ENCODE assay signal across 29 cellular contexts in the genomic region with DNA sequence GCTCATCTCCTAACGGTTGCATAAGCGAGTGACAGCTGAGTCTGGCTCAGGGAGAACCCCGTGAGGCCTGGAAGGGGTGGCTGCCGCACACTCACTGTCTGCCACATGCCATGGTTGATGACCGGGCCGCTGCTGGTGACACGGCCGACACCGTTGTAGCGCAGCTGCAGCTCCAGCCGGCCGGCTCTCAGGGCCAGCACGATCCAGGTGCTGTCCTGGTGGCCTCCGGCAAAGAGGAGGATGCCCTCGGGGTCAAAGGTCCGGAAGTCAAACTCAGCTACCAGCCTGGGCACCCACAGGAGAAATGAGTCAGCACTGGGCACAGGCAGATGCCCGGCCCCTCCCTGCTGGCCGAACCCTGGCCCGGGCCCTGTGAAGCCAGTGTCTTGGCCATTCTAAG. TPM values are rescaled to one million over a fixed set of nuclear protein-coding genes. Genes with fewer than 3 reads are reported as not detected.
DNase-seq lines count a peak whose midpoint lies in the region; ATAC-seq and TF ChIP-seq lines count a peak whose summit lies in the region.
"Had no signal": no experiment of that assay in that cellular context is flagged by ENCODE, and none has a peak within 500 bp of the region (broad histone marks: within the 10 kb centered on the region; RNA-seq: fewer than 3 reads in every experiment).

No MANE protein-coding gene starts in this region.

- H3K79me1 ChIP-seq in mesenchymal stem cell (replicated peaks; ENCODE audit: low read length, poor library complexity, severe bottlenecking): peaks cover 27% of the 10 kb centered on the region

- no peak overlapping the region for H4K8ac ChIP-seq in mesenchymal stem cell (ENCODE audit: low read length)

- no peak overlapping the region for H3K9ac ChIP-seq in mesenchymal stem cell (ENCODE audit: low read length)
- H3K9ac ChIP-seq: KMS-11, neural progenitor cell had no signal

- no peaks in the 10 kb centered on the region for H3K9me3 ChIP-seq in right atrium auricular region
- H3K9me3 ChIP-seq in RWPE2 (ENCODE audit: severe bottlenecking): no peaks in the 10 kb centered on the region
- H3K9me3 ChIP-seq in mesenchymal stem cell (ENCODE audit: control insufficient read depth, low read length): no peaks in the 10 kb centered on the region
- no peaks in the 10 kb centered on the region for H3K9me3 ChIP-seq in effector memory CD4-positive, alpha-beta T cell (ENCODE audit: control insufficient read depth, low read length)
- H3K9me3 ChIP-seq: SJSA1, testis had no signal

- no peak for TF ChIP-seq CTCF in right atrium auricular region (IDR thresholded peaks at IDR 0.05)
- no peak for TF ChIP-seq CTCF in RWPE2 (IDR thresholded peaks at IDR 0.05; ENCODE audit: poor library complexity, severe bottlenecking)
- TF ChIP-seq CTCF in GM20000 (IDR thresholded peaks at IDR 0.05; ENCODE audit: extremely low read depth, missing control alignments): no peak

- H3K4me3 Mint-ChIP-seq in activated CD4-positive, alpha-beta memory T cell treated with anti-CD3 and anti-CD28 coated beads for 36 hours: no peak overlapping the region
- H3K4me3 Mint-ChIP-seq: activated naive CD4-positive, alpha-beta T cell treated with anti-CD3 and anti-CD28 coated beads, Interleukin-2, amount 10 ng/mL, durations not matched to agents 7 days and 5 days; CD8-positive, alpha-beta memory T cell; neural progenitor cell had no signal

- H3K36me3 ChIP-seq in right atrium auricular region: peaks cover 55% of the 10 kb centered on the region
- peaks cover 49% of the 10 kb centered on the region for H3K36me3 ChIP-seq in RWPE2 (ENCODE audit: low read depth)
- H3K36me3 ChIP-seq in mesenchymal stem cell (ENCODE audit: control insufficient read depth in 1 of 2, insufficient read depth in 2 of 2, low read depth in 1 of 2, low read length in 2 of 2): peaks cover 59 to 76% of the 10 kb centered on the region in 2 experiments
- no peaks in the 10 kb centered on the region for H3K36me3 ChIP-seq in effector memory CD4-positive, alpha-beta T cell (ENCODE audit: control insufficient read depth, insufficient read depth, low read length)
- H3K36me3 ChIP-seq: brain microvascular endothelial cell, neural progenitor cell, SJSA1 had no signal

- no peak overlapping the region for H3K23ac ChIP-seq in mesenchymal stem cell (ENCODE audit: low read length in 2 of 2)

- H3K18ac ChIP-seq in mesenchymal stem cell (ENCODE audit: low read depth in 1 of 2, low read length in 2 of 2): no peak overlapping the region

- ATAC-seq in Right ventricle myocardium superior (ENCODE audit: poor library complexity) (no peak), RWPE2 (ENCODE audit: low read depth) (0 out of 3 replicates have a peak, but pooled peaks have one; percentile 2)
- ATAC-seq: sciatic nerve had no signal

- CTCF ChIA-PET in activated CD4-positive, alpha-beta memory T cell treated with anti-CD3 and anti-CD28 coated beads for 36 hours (lab: Charles Lee): no interaction called here

- peak overlapping the region; percentile 29 for H4K91ac ChIP-seq in mesenchymal stem cell (ENCODE audit: low read length)

- no peak overlapping the region for H3K4me2 ChIP-seq in mesenchymal stem cell (ENCODE audit: low read length, poor library complexity, severe bottlenecking)
- H3K4me2 ChIP-seq: KMS-11, neural progenitor cell had no signal

- POLR2A ChIA-PET in activated CD4-positive, alpha-beta memory T cell treated with anti-CD3 and anti-CD28 coated beads for 36 hours (lab: Charles Lee): no interaction called here

- peak overlapping the region; percentile 13 for H2BK15ac ChIP-seq in mesenchymal stem cell (ENCODE audit: low read depth, poor library complexity, severe bottlenecking)

- intact Hi-C loops in Right ventricle myocardium superior (cut with DNase I): no loop called here
- intact Hi-C loops in activated CD4-positive, alpha-beta memory T cell treated with anti-CD3 and anti-CD28 coated beads for 36 hours (cut with micrococcal nuclease): no loop called here

- 96% methylated on average over 19 of the region's 19 CpGs for WGBS in mesenchymal stem cell

- H3K4me1 Mint-ChIP-seq in activated CD4-positive, alpha-beta memory T cell treated with anti-CD3 and anti-CD28 coated beads for 36 hours (ENCODE audit: low read depth): no peaks in the 10 kb centered on the region
- H3K4me1 Mint-ChIP-seq: CD8-positive, alpha-beta memory T cell had no signal

- no peaks in the 10 kb centered on the region for H3K9me3 Mint-ChIP-seq in activated CD4-positive, alpha-beta memory T cell treated with anti-CD3 and anti-CD28 coated beads for 36 hours
- H3K9me3 Mint-ChIP-seq: activated naive CD4-positive, alpha-beta T cell treated with anti-CD3 and anti-CD28 coated beads, Interleukin-2, amount 10 ng/mL, durations not matched to agents 7 days and 5 days; CD8-positive, alpha-beta memory T cell; neural progenitor cell had no signal

- no peak overlapping the region for H3K4me3 ChIP-seq in right atrium auricular region
- H3K4me3 ChIP-seq in RWPE2 (ENCODE audit: severe bottlenecking): no peak overlapping the region
- H3K4me3 ChIP-seq in mesenchymal stem cell (ENCODE audit: insufficient read depth in 1 of 2, low read depth in 1 of 2, low read length in 2 of 2): no peak overlapping the region
- H3K4me3 ChIP-seq in effector memory CD4-positive, alpha-beta T cell (ENCODE audit: insufficient read depth, low read depth, low read length, poor library complexity, severe bottlenecking): no peak overlapping the region
- H3K4me3 ChIP-seq: neural progenitor cell, SJSA1, testis had no signal

- peaks cover 11% of the 10 kb centered on the region for H3K36me3 Mint-ChIP-seq in activated CD4-positive, alpha-beta memory T cell treated with anti-CD3 and anti-CD28 coated beads for 36 hours

- no peak overlapping the region for H3K14ac ChIP-seq in mesenchymal stem cell (ENCODE audit: low read length in 2 of 2)

- H3K27me3 Mint-ChIP-seq in activated CD4-positive, alpha-beta memory T cell treated with anti-CD3 and anti-CD28 coated beads for 36 hours: no peaks in the 10 kb centered on the region
- H3K27me3 Mint-ChIP-seq: activated naive CD4-positive, alpha-beta T cell treated with anti-CD3 and anti-CD28 coated beads, Interleukin-2, amount 10 ng/mL, durations not matched to agents 7 days and 5 days had no signal

- no peak overlapping the region for H3K27ac Mint-ChIP-seq in activated CD4-positive, alpha-beta memory T cell treated with anti-CD3 and anti-CD28 coated beads for 36 hours
- H3K27ac Mint-ChIP-seq: activated naive CD4-positive, alpha-beta T cell treated with anti-CD3 and anti-CD28 coated beads, Interleukin-2, amount 10 ng/mL, durations not matched to agents 7 days and 5 days; CD8-positive, alpha-beta memory T cell; neural progenitor cell had no signal

- H3K4me1 ChIP-seq in right atrium auricular region (peaks cover 0 to 6% of the 10 kb centered on the region in 2 donors), RWPE2 (ENCODE audit: insufficient read depth, poor library complexity, severe bottlenecking) (peaks cover 11% of the 10 kb centered on the region), mesenchymal stem cell (ENCODE audit: control insufficient read depth, insufficient read depth, low read depth, low read length) (peaks cover 26% of the 10 kb centered on the region)
- H3K4me1 ChIP-seq in effector memory CD4-positive, alpha-beta T cell (ENCODE audit: control insufficient read depth, insufficient read depth, low read length, poor library complexity, severe bottlenecking): no peaks in the 10 kb centered on the region

- no peak overlapping the region for H3K27ac ChIP-seq in right atrium auricular region
- H3K27ac ChIP-seq in RWPE2 (ENCODE audit: poor library complexity, severe bottlenecking): peak overlapping the region; percentile 28
- H3K27ac ChIP-seq in mesenchymal stem cell (ENCODE audit: low read length, poor library complexity, severe bottlenecking): no peak overlapping the region
- no peak overlapping the region for H3K27ac ChIP-seq in effector memory CD4-positive, alpha-beta T cell (ENCODE audit: insufficient read depth, low read length, poor library complexity, severe bottlenecking)
- H3K27ac ChIP-seq: brain microvascular endothelial cell, KMS-11, neural progenitor cell, SJSA1, testis had no signal

- H2AK5ac ChIP-seq in mesenchymal stem cell (ENCODE audit: low read length, severe bottlenecking): no peak overlapping the region

- no peak overlapping the region for H3K4ac ChIP-seq in mesenchymal stem cell (ENCODE audit: low read depth in 1 of 2, low read length in 2 of 2)

- H2BK5ac ChIP-seq in mesenchymal stem cell (ENCODE audit: low read depth, low read length, poor library complexity, severe bottlenecking): no peak overlapping the region

- peak overlapping the region in 1 of 2 experiments; percentile 10 for H2BK12ac ChIP-seq in mesenchymal stem cell (ENCODE audit: low read length in 2 of 2)

- DNase-seq in Right ventricle myocardium superior (peak; percentile 34), right atrium auricular region (ENCODE audit: low spot score) (no peak), RWPE2 (ENCODE audit: low spot score) (no peak), mesenchymal stem cell (no peak), NOMO-1 treated with dmso at 0.1 percent for 144 hours (lab: John Stamatoyannopoulos, UW; ENCODE audit: unreplicated experiment) (no peak), GM20000 (ENCODE audit: low spot score) (no peak)
- no peak for DNase-seq in effector memory CD4-positive, alpha-beta T cell
- no peak for DNase-seq in activated CD4-positive, alpha-beta memory T cell treated with anti-CD3 and anti-CD28 coated beads for 36 hours
- DNase-seq: activated CD4-positive, alpha-beta T cell treated with anti-CD3 and anti-CD28 coated beads, Interleukin-2, amount 50 U/mL, for 4 hours; activated CD4-positive, CD25-positive, alpha-beta regulatory T cell; activated naive CD4-positive, alpha-beta T cell treated with anti-CD3 and anti-CD28 coated beads, Interleukin-2, amount 10 ng/mL, durations not matched to agents 7 days and 5 days; amniotic stem cell; brain microvascular endothelial cell; CD8-positive, alpha-beta memory T cell; DMS 273 treated with DMSO at 0.1 percent for 48 hours; H7; islet precursor cell; MV-4-11; NCI-H146; NCI-H2107; NCI-H82; stimulated activated CD4-positive, alpha-beta T cell treated with anti-CD3 and anti-CD28 coated beads, Interleukin-15, amount 100 ng/mL, for 24 hours; stimulated activated naive CD4-positive, alpha-beta T cell treated with Interleukin-2 at 50 U/mL for 16 hours; testis had no signal

- no peak overlapping the region for H2AFZ ChIP-seq in mesenchymal stem cell (ENCODE audit: low read depth, low read length)
- H2AFZ ChIP-seq: neural progenitor cell had no signal

- no peaks in the 10 kb centered on the region for H3K27me3 ChIP-seq in right atrium auricular region
- H3K27me3 ChIP-seq in RWPE2 (ENCODE audit: insufficient read depth, poor library complexity, severe bottlenecking): no peaks in the 10 kb centered on the region
- no peaks in the 10 kb centered on the region for H3K27me3 ChIP-seq in mesenchymal stem cell (ENCODE audit: control insufficient read depth in 1 of 2, insufficient read depth in 1 of 2, low read length in 2 of 2)
- no peaks in the 10 kb centered on the region for H3K27me3 ChIP-seq in effector memory CD4-positive, alpha-beta T cell (replicated peaks; ENCODE audit: control insufficient read depth, insufficient read depth, low read length, poor library complexity, severe bottlenecking)
- H3K27me3 ChIP-seq: brain microvascular endothelial cell, neural progenitor cell, SJSA1, testis had no signal

- H2BK120ac ChIP-seq in mesenchymal stem cell (ENCODE audit: low read depth, low read length): no peak overlapping the region

RNA-seq across cellular contexts. Expression of a gene that starts 31.7 kb away (rescaled TPM):
- total RNA-seq in Right ventricle myocardium superior (181 TPM), right atrium auricular region (100 to 1,000 TPM; 206 to 254 TPM)
- 126 TPM for polyA plus RNA-seq in mesenchymal stem cell (2013, experiment 1 of 2)
- polyA plus RNA-seq in mesenchymal stem cell (2013, experiment 2 of 2): 127 TPM
- 1 to 10 TPM; 1.5 TPM for total RNA-seq in activated CD4-positive, alpha-beta memory T cell treated with anti-CD3 and anti-CD28 coated beads for 36 hours
- total RNA-seq: OCI-LY7 had no signal

Comparison
In these comparisons a context has a peak if more than half of its experiments do, and no peak if none do; other contexts are left out.
1. RNA of a gene that starts 31.7 kb away (total RNA-seq): 206 to 254 TPM in right atrium auricular region and 181 TPM in Right ventricle myocardium superior (single experiment); 1.5 TPM in activated CD4-positive, alpha-beta memory T cell treated with anti-CD3 and anti-CD28 coated beads for 36 hours; every median in the first group is over 10 times any median in the second.